ENCODE assay signal across 25 cellular contexts in the genomic region with DNA sequence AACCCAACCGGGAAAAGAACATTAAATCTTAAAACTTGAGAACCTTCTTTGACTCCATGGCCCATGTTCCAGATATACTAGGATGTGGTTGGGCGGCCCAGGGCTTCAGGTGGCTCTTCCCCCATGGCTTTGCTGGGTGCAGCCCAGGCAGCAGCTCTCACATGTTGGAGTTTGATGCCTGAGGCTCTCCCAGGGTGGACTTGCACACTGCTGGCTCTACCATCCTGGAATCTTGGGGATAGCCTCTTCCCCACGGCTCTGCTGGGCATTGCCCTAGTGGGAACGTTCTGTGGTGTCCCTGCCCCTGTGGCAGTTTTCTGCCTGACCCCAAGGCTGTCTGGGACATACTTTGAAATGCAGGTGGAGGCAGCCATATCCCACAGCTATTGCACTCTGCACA.
DNase-seq lines count a peak whose midpoint lies in the region; ATAC-seq and TF ChIP-seq lines count a peak whose summit lies in the region.
"Had no signal": no experiment of that assay in that cellular context is flagged by ENCODE, and none has a peak within 500 bp of the region (broad histone marks: within the 10 kb centered on the region; RNA-seq: fewer than 3 reads in every experiment).

No MANE protein-coding gene starts in this region.

- H3K36me3 Mint-ChIP-seq in chondrocyte (ENCODE audit: low read depth), result no peaks in the 10 kb centered on the region
- peaks cover 0 to 14% (median 3%) of the 10 kb centered on the region in 5 donors for H3K36me3 Mint-ChIP-seq in naive thymus-derived CD4-positive, alpha-beta T cell
- H3K36me3 Mint-ChIP-seq in osteocyte (ENCODE audit: unreplicated experiment), result no peaks in the 10 kb centered on the region
- H3K36me3 Mint-ChIP-seq in WTC11, result no peaks in the 10 kb centered on the region
- H3K36me3 Mint-ChIP-seq: CD14-positive monocyte had no signal

- H3K4me1 Mint-ChIP-seq in chondrocyte (ENCODE audit: low read depth) (peaks cover 3% of the 10 kb centered on the region), osteocyte (ENCODE audit: unreplicated experiment) (peaks cover 3% of the 10 kb centered on the region), WTC11 (peaks cover 7% of the 10 kb centered on the region)
- peaks cover 0 to 11% (median 0%) of the 10 kb centered on the region in 7 donors for H3K4me1 Mint-ChIP-seq in naive thymus-derived CD4-positive, alpha-beta T cell
- H3K4me1 Mint-ChIP-seq: CD4-positive, CD25-positive, alpha-beta regulatory T cell had no signal

- no peaks in the 10 kb centered on the region for H3K27me3 Mint-ChIP-seq in chondrocyte (ENCODE audit: low read depth)
- no peaks in the 10 kb centered on the region for H3K27me3 Mint-ChIP-seq in naive thymus-derived CD4-positive, alpha-beta T cell
- H3K27me3 Mint-ChIP-seq in osteocyte (ENCODE audit: unreplicated experiment), result no peaks in the 10 kb centered on the region
- no peaks in the 10 kb centered on the region for H3K27me3 Mint-ChIP-seq in WTC11 (ENCODE audit: low read depth)
- H3K27me3 Mint-ChIP-seq: CD4-positive, alpha-beta memory T cell; CD8-positive, alpha-beta memory T cell had no signal

- no peak for TF ChIP-seq CTCF in chondrocyte (IDR thresholded peaks at IDR 0.05)
- TF ChIP-seq CTCF in osteocyte (IDR thresholded peaks at IDR 0.05), result no peak
- no peak for TF ChIP-seq CTCF in WTC11 (IDR thresholded peaks at IDR 0.05)

- H3K27me3 ChIP-seq in naive thymus-derived CD4-positive, alpha-beta T cell (ENCODE audit: control insufficient read depth in 2 of 2, insufficient read depth in 2 of 2, low read length in 2 of 2), result no peaks in the 10 kb centered on the region
- H3K27me3 ChIP-seq: BE2C, BLaER1 had no signal

- DNase-seq in chondrocyte (ENCODE audit: low spot score), result peak; percentile 41
- peak; percentile 43 for DNase-seq in islet precursor cell
- no peak for DNase-seq in naive thymus-derived CD4-positive, alpha-beta T cell
- DNase-seq in osteocyte (ENCODE audit: extremely low spot score, unreplicated experiment), result peak; percentile 75
- no peak for DNase-seq in WTC11 (ENCODE audit: low spot score)
- DNase-seq: 8988T; ACHN; BE2C; C1 segment of cervical spinal cord; CD4-positive, alpha-beta memory T cell; CD4-positive, CD25-positive, alpha-beta regulatory T cell; CD8-positive, alpha-beta memory T cell; COR-L47; DMS 273 treated with DMSO at 0.1 percent for 48 hours; DMS153; DMS53; DMS79; DND-41; EL; GDM1 had no signal

- H3K4me3 ChIP-seq in naive thymus-derived CD4-positive, alpha-beta T cell (ENCODE audit: low read length), result no peak overlapping the region
- H3K4me3 ChIP-seq: BLaER1, GM12878 had no signal

- ATAC-seq in naive thymus-derived CD4-positive, alpha-beta T cell, result peak; percentile 20
- ATAC-seq in HG02938 (IDR thresholded peaks at IDR 0.05; ENCODE audit: unreplicated experiment) (no peak), WTC11 (no peak), GM21515 (IDR thresholded peaks at IDR 0.05; ENCODE audit: unreplicated experiment) (no peak)
- ATAC-seq: GM12878 had no signal

- no peaks in the 10 kb centered on the region for H3K4me1 ChIP-seq in naive thymus-derived CD4-positive, alpha-beta T cell (ENCODE audit: control insufficient read depth in 2 of 2, insufficient read depth in 2 of 2, low read length in 2 of 2)
- H3K4me1 ChIP-seq: BE2C had no signal

- intact Hi-C loops in naive thymus-derived CD4-positive, alpha-beta T cell (cut with micrococcal nuclease), result no loop called here

- CTCF ChIA-PET in naive thymus-derived CD4-positive, alpha-beta T cell (lab: Charles Lee), result no interaction called here
- CTCF ChIA-PET in WTC11 (lab: Charles Lee), result interaction anchor here (0.7 kb wide), 1 partner anchor 26 kb away, joined by 3 read pairs; no protein-coding TSS in a partner anchor

- no peak overlapping the region for H3K27ac ChIP-seq in naive thymus-derived CD4-positive, alpha-beta T cell (ENCODE audit: low read depth, low read length)
- H3K27ac ChIP-seq: BLaER1 had no signal

- no peaks in the 10 kb centered on the region for H3K9me3 Mint-ChIP-seq in chondrocyte (ENCODE audit: low read depth)
- H3K9me3 Mint-ChIP-seq in naive thymus-derived CD4-positive, alpha-beta T cell, result peaks cover 0 to 2% (median 0%) of the 10 kb centered on the region in 11 donors
- H3K9me3 Mint-ChIP-seq in osteocyte (ENCODE audit: unreplicated experiment), result no peaks in the 10 kb centered on the region
- H3K9me3 Mint-ChIP-seq in WTC11, result no peaks in the 10 kb centered on the region
- H3K9me3 Mint-ChIP-seq: CD4-positive, alpha-beta memory T cell; CD8-positive, alpha-beta memory T cell had no signal

- no peak overlapping the region for H3K27ac Mint-ChIP-seq in chondrocyte (ENCODE audit: unreplicated experiment)
- no peak overlapping the region for H3K27ac Mint-ChIP-seq in naive thymus-derived CD4-positive, alpha-beta T cell
- no peak overlapping the region for H3K27ac Mint-ChIP-seq in osteocyte (ENCODE audit: unreplicated experiment)
- H3K27ac Mint-ChIP-seq in WTC11, result no peak overlapping the region
- H3K27ac Mint-ChIP-seq: CD14-positive monocyte; CD4-positive, alpha-beta memory T cell; CD4-positive, CD25-positive, alpha-beta regulatory T cell had no signal

- H3K9me3 ChIP-seq in naive thymus-derived CD4-positive, alpha-beta T cell (ENCODE audit: control insufficient read depth in 2 of 3, low read length in 3 of 3), result no peaks in the 10 kb centered on the region
- H3K9me3 ChIP-seq: BE2C, BLaER1 had no signal

- H3K4me3 Mint-ChIP-seq in chondrocyte (ENCODE audit: unreplicated experiment) (no peak overlapping the region), osteocyte (ENCODE audit: unreplicated experiment) (no peak overlapping the region), WTC11 (no peak overlapping the region)
- H3K4me3 Mint-ChIP-seq in naive thymus-derived CD4-positive, alpha-beta T cell, result no peak overlapping the region
- H3K4me3 Mint-ChIP-seq: CD14-positive monocyte; CD4-positive, alpha-beta memory T cell; CD4-positive, CD25-positive, alpha-beta regulatory T cell; CD8-positive, alpha-beta memory T cell had no signal

- POLR2A ChIA-PET in naive thymus-derived CD4-positive, alpha-beta T cell (lab: Charles Lee), result no interaction called here
- POLR2A ChIA-PET in WTC11 (lab: Charles Lee), result no interaction called here

- H3K36me3 ChIP-seq in naive thymus-derived CD4-positive, alpha-beta T cell (ENCODE audit: control insufficient read depth in 2 of 3, insufficient read depth in 3 of 3, low read length in 3 of 3), result no peaks in the 10 kb centered on the region
- H3K36me3 ChIP-seq: BE2C, BLaER1 had no signal

TF ChIP-seq in WTC11, 78 proteins besides CTCF, POLR2A, EP300 and RAD21 (continues in another document):
- TF ChIP-seq, protein P1, sequence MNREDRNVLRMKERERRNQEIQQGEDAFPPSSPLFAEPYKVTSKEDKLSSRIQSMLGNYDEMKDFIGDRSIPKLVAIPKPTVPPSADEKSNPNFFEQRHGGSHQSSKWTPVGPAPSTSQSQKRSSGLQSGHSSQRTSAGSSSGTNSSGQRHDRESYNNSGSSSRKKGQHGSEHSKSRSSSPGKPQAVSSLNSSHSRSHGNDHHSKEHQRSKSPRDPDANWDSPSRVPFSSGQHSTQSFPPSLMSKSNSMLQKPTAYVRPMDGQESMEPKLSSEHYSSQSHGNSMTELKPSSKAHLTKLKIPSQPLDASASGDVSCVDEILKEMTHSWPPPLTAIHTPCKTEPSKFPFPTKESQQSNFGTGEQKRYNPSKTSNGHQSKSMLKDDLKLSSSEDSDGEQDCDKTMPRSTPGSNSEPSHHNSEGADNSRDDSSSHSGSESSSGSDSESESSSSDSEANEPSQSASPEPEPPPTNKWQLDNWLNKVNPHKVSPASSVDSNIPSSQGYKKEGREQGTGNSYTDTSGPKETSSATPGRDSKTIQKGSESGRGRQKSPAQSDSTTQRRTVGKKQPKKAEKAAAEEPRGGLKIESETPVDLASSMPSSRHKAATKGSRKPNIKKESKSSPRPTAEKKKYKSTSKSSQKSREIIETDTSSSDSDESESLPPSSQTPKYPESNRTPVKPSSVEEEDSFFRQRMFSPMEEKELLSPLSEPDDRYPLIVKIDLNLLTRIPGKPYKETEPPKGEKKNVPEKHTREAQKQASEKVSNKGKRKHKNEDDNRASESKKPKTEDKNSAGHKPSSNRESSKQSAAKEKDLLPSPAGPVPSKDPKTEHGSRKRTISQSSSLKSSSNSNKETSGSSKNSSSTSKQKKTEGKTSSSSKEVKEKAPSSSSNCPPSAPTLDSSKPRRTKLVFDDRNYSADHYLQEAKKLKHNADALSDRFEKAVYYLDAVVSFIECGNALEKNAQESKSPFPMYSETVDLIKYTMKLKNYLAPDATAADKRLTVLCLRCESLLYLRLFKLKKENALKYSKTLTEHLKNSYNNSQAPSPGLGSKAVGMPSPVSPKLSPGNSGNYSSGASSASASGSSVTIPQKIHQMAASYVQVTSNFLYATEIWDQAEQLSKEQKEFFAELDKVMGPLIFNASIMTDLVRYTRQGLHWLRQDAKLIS (CRISPR knock-in tag; IDR thresholded peaks at IDR 0.05; ENCODE audit: borderline replicate concordance), result no peak
- no peak for TF ChIP-seq SOX15 (CRISPR knock-in tag; IDR thresholded peaks at IDR 0.05)
- TF ChIP-seq, protein P2, sequence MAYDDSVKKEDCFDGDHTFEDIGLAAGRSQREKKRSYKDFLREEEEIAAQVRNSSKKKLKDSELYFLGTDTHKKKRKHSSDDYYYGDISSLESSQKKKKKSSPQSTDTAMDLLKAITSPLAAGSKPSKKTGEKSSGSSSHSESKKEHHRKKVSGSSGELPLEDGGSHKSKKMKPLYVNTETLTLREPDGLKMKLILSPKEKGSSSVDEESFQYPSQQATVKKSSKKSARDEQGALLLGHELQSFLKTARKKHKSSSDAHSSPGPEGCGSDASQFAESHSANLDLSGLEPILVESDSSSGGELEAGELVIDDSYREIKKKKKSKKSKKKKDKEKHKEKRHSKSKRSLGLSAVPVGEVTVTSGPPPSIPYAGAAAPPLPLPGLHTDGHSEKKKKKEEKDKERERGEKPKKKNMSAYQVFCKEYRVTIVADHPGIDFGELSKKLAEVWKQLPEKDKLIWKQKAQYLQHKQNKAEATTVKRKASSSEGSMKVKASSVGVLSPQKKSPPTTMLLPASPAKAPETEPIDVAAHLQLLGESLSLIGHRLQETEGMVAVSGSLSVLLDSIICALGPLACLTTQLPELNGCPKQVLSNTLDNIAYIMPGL (CRISPR knock-in tag; IDR thresholded peaks at IDR 0.05), result no peak
- TF ChIP-seq, protein P3, sequence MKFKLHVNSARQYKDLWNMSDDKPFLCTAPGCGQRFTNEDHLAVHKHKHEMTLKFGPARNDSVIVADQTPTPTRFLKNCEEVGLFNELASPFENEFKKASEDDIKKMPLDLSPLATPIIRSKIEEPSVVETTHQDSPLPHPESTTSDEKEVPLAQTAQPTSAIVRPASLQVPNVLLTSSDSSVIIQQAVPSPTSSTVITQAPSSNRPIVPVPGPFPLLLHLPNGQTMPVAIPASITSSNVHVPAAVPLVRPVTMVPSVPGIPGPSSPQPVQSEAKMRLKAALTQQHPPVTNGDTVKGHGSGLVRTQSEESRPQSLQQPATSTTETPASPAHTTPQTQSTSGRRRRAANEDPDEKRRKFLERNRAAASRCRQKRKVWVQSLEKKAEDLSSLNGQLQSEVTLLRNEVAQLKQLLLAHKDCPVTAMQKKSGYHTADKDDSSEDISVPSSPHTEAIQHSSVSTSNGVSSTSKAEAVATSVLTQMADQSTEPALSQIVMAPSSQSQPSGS (CRISPR knock-in tag; IDR thresholded peaks at IDR 0.05; ENCODE audit: borderline replicate concordance, low read depth), result no peak
- no peak for TF ChIP-seq TEAD4 (CRISPR knock-in tag; IDR thresholded peaks at IDR 0.05)
- no peak for TF ChIP-seq FOXP1 (CRISPR knock-in tag; IDR thresholded peaks at IDR 0.05; ENCODE audit: borderline replicate concordance)

Comparison
In these comparisons a context has a peak if more than half of its experiments do, and no peak if none do; other contexts are left out.
1. DNase-seq: peak in chondrocyte (single experiment), islet precursor cell (single experiment) and osteocyte (single experiment); none in naive thymus-derived CD4-positive, alpha-beta T cell (0 of 9) and WTC11 (single experiment).